ENCODE assay signal across 14 cellular contexts in the genomic region with DNA sequence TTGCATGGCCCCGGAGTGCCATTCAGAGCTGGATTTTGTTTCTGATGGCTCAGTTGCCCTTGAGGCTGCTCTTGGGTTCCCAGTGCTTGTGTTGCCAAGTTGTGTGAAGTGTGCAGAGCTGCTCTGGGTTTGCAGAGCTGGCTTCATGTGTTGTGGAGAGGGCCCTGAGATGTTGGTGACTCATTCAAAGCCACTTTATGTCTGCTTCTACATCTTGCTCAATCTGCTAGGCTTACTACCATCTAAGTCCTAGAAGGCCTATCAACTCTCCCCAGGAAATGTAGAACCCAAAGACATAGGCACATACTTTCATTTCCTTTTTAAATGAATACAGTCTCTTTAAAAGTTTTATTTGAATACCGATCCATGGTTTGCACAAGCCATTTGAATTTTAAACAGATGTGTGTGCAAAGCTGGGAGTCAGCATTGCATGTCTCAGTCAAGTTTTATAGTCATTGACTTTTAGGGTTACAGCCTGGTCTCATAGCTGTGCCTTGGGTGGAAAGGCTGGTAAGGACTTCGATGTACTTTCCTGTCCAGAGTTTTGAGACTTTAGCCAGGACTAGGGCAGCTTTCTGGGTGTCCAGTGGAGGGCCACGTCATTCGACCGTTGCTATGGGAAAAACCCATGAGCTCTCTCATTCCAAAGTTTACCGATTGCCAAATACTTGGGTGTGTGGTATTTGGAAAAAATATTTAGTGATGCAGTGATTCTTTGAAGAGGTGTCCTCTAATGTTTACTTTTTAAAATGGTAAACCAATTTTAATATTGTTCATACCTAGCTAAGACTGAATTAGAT.
DNase-seq lines count a peak whose midpoint lies in the region; ATAC-seq and TF ChIP-seq lines count a peak whose summit lies in the region.
"Had no signal": no experiment of that assay in that cellular context is flagged by ENCODE, and none has a peak within 500 bp of the region (broad histone marks: within the 10 kb centered on the region; RNA-seq: fewer than 3 reads in every experiment).

No MANE protein-coding gene starts in this region.

- H3K79me1 ChIP-seq in neuronal stem cell (ENCODE audit: low read depth, low read length), result peaks cover 2% of the 10 kb centered on the region

- peak overlapping the region; percentile 3 for H3K18ac ChIP-seq in neuronal stem cell (ENCODE audit: low read length)

- no peak overlapping the region for H4K8ac ChIP-seq in neuronal stem cell (ENCODE audit: low read depth, low read length)

- H3K14ac ChIP-seq in neuronal stem cell (ENCODE audit: low read length), result no peak overlapping the region

- TF ChIP-seq CTCF in epithelial cell of esophagus (IDR thresholded peaks at IDR 0.05; ENCODE audit: insufficient read depth, low read depth, low read length, missing control alignments), result no peak

- H2BK5ac ChIP-seq in neuronal stem cell (ENCODE audit: low read length), result no peak overlapping the region

- no peak overlapping the region for H2BK120ac ChIP-seq in neuronal stem cell (ENCODE audit: low read depth, low read length)

- no peak overlapping the region for H3K9ac ChIP-seq in neuronal stem cell (ENCODE audit: low read depth, low read length, poor library complexity)

- H3K9me3 ChIP-seq in neuronal stem cell (replicated peaks in 1 of 2; ENCODE audit: control insufficient read depth in 2 of 2, insufficient read depth in 1 of 2, low read depth in 1 of 2, low read length in 2 of 2), result no peaks in the 10 kb centered on the region
- H3K9me3 ChIP-seq: neutrophil, stomach had no signal

- H2AK5ac ChIP-seq in neuronal stem cell (ENCODE audit: low read depth, low read length), result no peak overlapping the region

- no peak overlapping the region for H4K91ac ChIP-seq in neuronal stem cell (ENCODE audit: low read depth, low read length, poor library complexity)

- H3K36me3 ChIP-seq in neuronal stem cell (replicated peaks in 1 of 2; ENCODE audit: control insufficient read depth in 2 of 2, insufficient read depth in 2 of 2, low read length in 2 of 2), result no peaks in the 10 kb centered on the region
- H3K36me3 ChIP-seq: neutrophil, stomach had no signal

- H3K4me1 ChIP-seq in neuronal stem cell (ENCODE audit: control insufficient read depth in 2 of 2, insufficient read depth in 1 of 2, low read depth in 1 of 2, low read length in 2 of 2), result peaks cover 5 to 6% of the 10 kb centered on the region in 2 donors

- H3K27me3 ChIP-seq in neuronal stem cell (ENCODE audit: control insufficient read depth in 3 of 3, insufficient read depth in 3 of 3, low read depth in 1 of 3, low read length in 3 of 3), result no peaks in the 10 kb centered on the region
- H3K27me3 ChIP-seq: neutrophil, stomach had no signal

- H3K4me3 ChIP-seq in epithelial cell of esophagus (ENCODE audit: low read length) (no peak overlapping the region), neuronal stem cell (ENCODE audit: low read length in 2 of 2) (no peak overlapping the region)
- H3K4me3 ChIP-seq: stomach had no signal

- H2AFZ ChIP-seq in neuronal stem cell (ENCODE audit: low read length), result no peak overlapping the region

- H3K23ac ChIP-seq in neuronal stem cell (ENCODE audit: low read depth, low read length, poor library complexity), result no peak overlapping the region

- H2BK15ac ChIP-seq in neuronal stem cell (ENCODE audit: low read length), result no peak overlapping the region

- H3K27ac ChIP-seq in neuronal stem cell (replicated peaks; ENCODE audit: low read length), result no peak overlapping the region
- H3K27ac ChIP-seq: neutrophil had no signal

- no peak for ATAC-seq in activated CD4-positive, CD25-positive, alpha-beta regulatory T cell treated with anti-CD3 and anti-CD28 coated beads, Interleukin-2, amount 50 U/mL, for 24 hours

- no peak overlapping the region for H2BK12ac ChIP-seq in neuronal stem cell (ENCODE audit: low read length)

- no peak overlapping the region for H3K4ac ChIP-seq in neuronal stem cell (ENCODE audit: low read length)

- H3K4me2 ChIP-seq in neuronal stem cell (ENCODE audit: insufficient read depth, low read length, poor library complexity, severe bottlenecking), result no peak overlapping the region

- DNase-seq in EH (ENCODE audit: low read depth) (peak; percentile 97), NAMALWA (ENCODE audit: low spot score) (peak; percentile 9), epithelial cell of esophagus (ENCODE audit: low read depth) (peak; percentile 47), neuronal stem cell (ENCODE audit: low spot score) (no peak), retina (no peak), KG1 (lab: John Stamatoyannopoulos, UW) (no peak), NCI-H2081 treated with DMSO at 0.1 percent for 48 hours (lab: John Stamatoyannopoulos, UW) (no peak)
- DNase-seq: activated naive CD8-positive, alpha-beta T cell treated with anti-CD3 and anti-CD28 coated beads for 36 hours; COR-L47; effector CD8-positive, alpha-beta T cell; stimulated activated CD4-positive, alpha-beta T cell treated with anti-CD3 and anti-CD28 coated beads, Interleukin-2, amount 100 ng/mL, for 48 hours; stomach had no signal

- no CpG with 5 or more reads among the region's 7 CpGs for WGBS in neuronal stem cell (ENCODE audit: extremely low coverage in 2 of 2, insufficient read length in 2 of 2, insufficient replicate concordance in 1 of 2), 2 donors

Comparison
In these comparisons a context has a peak if more than half of its experiments do, and no peak if none do; other contexts are left out.
1. DNase-seq: peak in EH (single experiment), NAMALWA (single experiment) and epithelial cell of esophagus (single experiment); none in neuronal stem cell (single experiment), retina (single experiment), KG1 (single experiment) and NCI-H2081 treated with DMSO at 0.1 percent for 48 hours (single experiment).